In the genomic region with DNA sequence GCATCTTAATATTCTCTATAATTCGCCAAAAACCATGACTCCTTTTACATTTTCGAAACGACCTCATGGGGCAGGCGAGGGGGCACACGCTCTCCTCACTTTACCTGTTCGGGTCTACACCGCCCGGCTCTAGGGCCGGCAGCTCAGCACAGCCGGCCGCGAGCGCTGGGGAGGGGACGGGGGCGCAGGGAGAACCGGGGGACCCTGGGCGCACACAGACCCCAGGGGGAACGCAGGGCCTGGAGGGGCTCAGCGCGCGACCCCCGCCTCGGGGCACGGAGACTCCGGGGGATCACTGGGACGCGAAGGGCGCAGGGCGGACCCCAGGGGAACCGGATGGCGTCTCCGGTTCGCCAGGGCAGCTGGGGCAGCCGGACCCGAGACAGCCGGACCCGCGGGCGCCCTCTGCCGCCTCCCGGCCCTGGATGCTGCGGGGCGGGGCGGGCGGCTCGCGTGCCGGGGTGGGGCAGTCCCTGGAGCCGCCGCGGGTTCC, we compare ENCODE assay signal across 8 cellular contexts. TPM values are rescaled to one million over a fixed set of nuclear protein-coding genes. Genes with fewer than 3 reads are reported as not detected.
DNase-seq lines count a peak whose midpoint lies in the region; ATAC-seq, FAIRE-seq and TF ChIP-seq lines count a peak whose summit lies in the region.

A gene (plus strand): TSS at position 482 of the 493 bp plus-strand sequence. CDS start 22,189 bp downstream, outside the sequence.

- no peak within 1 kb of the TSS for H3K27ac ChIP-seq in CD8-positive, alpha-beta T cell (ENCODE audit: low read depth, low read length)
- H3K27ac ChIP-seq in PC-3 (ENCODE audit: low read length) (no peak within 1 kb of the TSS), small intestine (ENCODE audit: low read depth in 1 of 2, low read length in 1 of 2) (no peak within 1 kb of the TSS)

- H3K4me3 Mint-ChIP-seq in CD8-positive, alpha-beta T cell: peak within 1 kb of the TSS; percentile 68

- intact Hi-C loops in CD8-positive, alpha-beta T cell (cut with DNase I, micrococcal nuclease): no loop called here
- intact Hi-C loops in PC-3 (cut with micrococcal nuclease): no loop called here

- H3K79me2 ChIP-seq in PC-3 (ENCODE audit: low read length): no peaks in the 10 kb centered on the region

- H3K4me3 ChIP-seq in CD8-positive, alpha-beta T cell (ENCODE audit: low read depth, low read length): peak within 1 kb of the TSS; percentile 11
- H3K4me3 ChIP-seq in PC-3 (ENCODE audit: low read length) (peak within 1 kb of the TSS; percentile 95), astrocyte of the cerebellum (ENCODE audit: low read depth, low read length) (peak within 1 kb of the TSS; percentile 54), iPS-11a (ENCODE audit: low read depth, low read length) (peak within 1 kb of the TSS; percentile 37), small intestine (ENCODE audit: low read depth in 1 of 2, low read length in 2 of 2) (peak within 1 kb of the TSS; percentile 25 to 54)

- peaks cover 2% of the 10 kb centered on the region for H3K36me3 Mint-ChIP-seq in CD8-positive, alpha-beta T cell

- H4K20me1 ChIP-seq in PC-3 (ENCODE audit: low read length): no peaks in the 10 kb centered on the region

- peak within 1 kb of the TSS; percentile 100 for H3K4me2 ChIP-seq in PC-3 (ENCODE audit: low read length)

- no TSS peak for BruUV-seq in PC-3 (replicated peaks; lab: Mats Ljungman, UMichigan)

- H3K4me1 ChIP-seq in CD8-positive, alpha-beta T cell (ENCODE audit: insufficient read depth, low read length): peaks cover 5% of the 10 kb centered on the region
- peaks cover 4% of the 10 kb centered on the region; the same call in 1 of the 2 replicates for H3K4me1 ChIP-seq in PC-3 (ENCODE audit: insufficient read depth, low read length)
- H3K4me1 ChIP-seq in small intestine (ENCODE audit: control insufficient read depth in 2 of 2, insufficient read depth in 1 of 2, low read depth in 1 of 2, low read length in 1 of 2): peaks cover 0 to 3% of the 10 kb centered on the region in 2 donors

- peaks cover 11% of the 10 kb centered on the region for H3K4me1 Mint-ChIP-seq in CD8-positive, alpha-beta T cell (ENCODE audit: low read depth)

- no peak for DNase-seq in CD8-positive, alpha-beta T cell
- peak; percentile 75 for DNase-seq in PC-3
- no peak for DNase-seq in astrocyte of the cerebellum (ENCODE audit: low read depth)
- DNase-seq in small intestine: peak; percentile 67
- DNase-seq in putamen (ENCODE audit: low spot score): no peak

- H3K9me3 ChIP-seq in CD8-positive, alpha-beta T cell (ENCODE audit: low read length): no peaks in the 10 kb centered on the region
- H3K9me3 ChIP-seq in PC-3 (ENCODE audit: low read length) (no peaks in the 10 kb centered on the region), small intestine (ENCODE audit: control insufficient read depth, low read depth) (no peaks in the 10 kb centered on the region)

- no peak for ATAC-seq in CD8-positive, alpha-beta T cell
- ATAC-seq in HG03159 (IDR thresholded peaks at IDR 0.05; ENCODE audit: unreplicated experiment) (peak; percentile 46), PC-3 (peak; percentile 79)

- POLR2A ChIA-PET in CD8-positive, alpha-beta T cell (lab: Charles Lee): no interaction called here
- POLR2A ChIA-PET in PC-3 (lab: Charles Lee; ENCODE audit: unreplicated experiment): interaction anchor here (0.6 kb wide), 1 partner anchor 50 kb away, joined by 3 read pairs; a partner anchor contains a TSS

- TF ChIP-seq POLR2A in GM19193 (IDR thresholded peaks at IDR 0.05; ENCODE audit: extremely low read depth, insufficient read depth, insufficient read length): peak; percentile 23

- H3K9me2 ChIP-seq in PC-3 (replicated peaks; ENCODE audit: low read length): no peaks in the 10 kb centered on the region

- FAIRE-seq in small intestine (lab: Jason Lieb, UNC): no peak

- CTCF ChIA-PET in CD8-positive, alpha-beta T cell (lab: Charles Lee): no interaction called here
- CTCF ChIA-PET in PC-3 (lab: Charles Lee): interaction anchor here (0.6 kb wide), 1 partner anchor 125 kb away, joined by 3 read pairs; no protein-coding TSS in a partner anchor

- no peak within 1 kb of the TSS for H3K27ac Mint-ChIP-seq in CD8-positive, alpha-beta T cell

- no peaks in the 10 kb centered on the region for H3K36me3 ChIP-seq in CD8-positive, alpha-beta T cell (ENCODE audit: insufficient read depth, low read length)
- H3K36me3 ChIP-seq in PC-3 (ENCODE audit: low read depth, low read length) (no peaks in the 10 kb centered on the region), small intestine (ENCODE audit: control insufficient read depth in 2 of 2, insufficient read depth in 2 of 2, low read length in 2 of 2) (no peaks in the 10 kb centered on the region)

- peak; percentile 13 for TF ChIP-seq CTCF in CD8-positive, alpha-beta T cell (IDR thresholded peaks at IDR 0.05)
- TF ChIP-seq CTCF in PC-3 (conservative IDR thresholded peaks at IDR 0.05; ENCODE audit: low read depth, low read length): peak; percentile 45
- peak; percentile 40 for TF ChIP-seq CTCF in astrocyte of the cerebellum (IDR thresholded peaks at IDR 0.05; ENCODE audit: low read depth, low read length, missing control alignments)

- H3K27me3 ChIP-seq in CD8-positive, alpha-beta T cell (ENCODE audit: insufficient read depth, low read length): peaks cover 20% of the 10 kb centered on the region
- no peaks in the 10 kb centered on the region for H3K27me3 ChIP-seq in PC-3 (ENCODE audit: low read length)
- H3K27me3 ChIP-seq in small intestine (ENCODE audit: control insufficient read depth in 2 of 2, insufficient read depth in 2 of 2, low read length in 2 of 2): peaks cover 8 to 24% of the 10 kb centered on the region in 2 donors

- H3K9me3 Mint-ChIP-seq in CD8-positive, alpha-beta T cell: no peaks in the 10 kb centered on the region

- peak within 1 kb of the TSS; percentile 96 for H2AFZ ChIP-seq in PC-3 (ENCODE audit: low read length)

- peak within 1 kb of the TSS; percentile 57 for H3K9ac ChIP-seq in PC-3 (ENCODE audit: low read length)

- WGBS in small intestine, 3 donors: 0 to 1% (median 1%) methylated on average over 25 to 51 of the region's 51 CpGs

- in situ Hi-C loops in astrocyte of the cerebellum (cut with HindIII; ENCODE audit: low sequenced_read_pairs): no loop called here

- H3K27me3 Mint-ChIP-seq in CD8-positive, alpha-beta T cell (ENCODE audit: low read depth): peaks cover 30% of the 10 kb centered on the region

- no peaks in the 10 kb centered on the region for H3F3A ChIP-seq in PC-3 (ENCODE audit: low read length, unreplicated experiment)

RNA-seq across cellular contexts. Expression of the gene that starts here (rescaled TPM):
- total RNA-seq in CD8-positive, alpha-beta T cell: under 1 TPM; 0.14 to 0.22 TPM
- 1.6 and 1.9 TPM in 2 replicates for total RNA-seq in PC-3 (2014; rRNA removed)
- 1 to 10 TPM in 1 of 3 donors, under 1 TPM in 2; 0.22 to 1.1 (median 0.82) TPM for polyA plus RNA-seq in small intestine

Comparison
In these comparisons a context has a peak if more than half of its experiments do, and no peak if none do; other contexts are left out.
1. DNase-seq: peak in PC-3 (single experiment) and small intestine (single experiment); none in CD8-positive, alpha-beta T cell (0 of 7), astrocyte of the cerebellum (single experiment) and putamen (single experiment).
2. H3K4me3 ChIP-seq: peak in every context shown above with its lines; median percentile 95 in PC-3; 54 in astrocyte of the cerebellum; 40 in small intestine; 37 in iPS-11a; 11 in CD8-positive, alpha-beta T cell.
3. Peak in every context shown above with its lines, with median percentiles within 50 percentile points of each other: CTCF ChIP-seq.